9 cellular contexts compared by ENCODE assay signal in genomic region chr2:26765475-26766200, GRCh38.
DNase-seq lines count a peak whose midpoint lies in the region; ATAC-seq and TF ChIP-seq lines count a peak whose summit lies in the region.
"Had no signal": no experiment of that assay in that cellular context is flagged by ENCODE, and none has a peak within 500 bp of the region (broad histone marks: within the 10 kb centered on the region; RNA-seq: fewer than 3 reads in every experiment).

No MANE protein-coding gene starts in this region.

- peaks cover 54% of the 10 kb centered on the region for H3K36me3 Mint-ChIP-seq in dendritic cell treated with granulocyte-macrophage colony-stimulating factor and Interleukin-4, amounts not matched to agents 40 ng/mL and 50 ng/mL, for 4 days (ENCODE audit: low read depth)
- H3K36me3 Mint-ChIP-seq in nephron progenitor cell (ENCODE audit: low read depth) = no peaks in the 10 kb centered on the region

- TF ChIP-seq CTCF in LNCaP clone FGC (IDR thresholded peaks at IDR 0.05; ENCODE audit: control insufficient read depth, extremely low read depth, insufficient read depth) (no peak), nephron progenitor cell (IDR thresholded peaks at IDR 0.05) (no peak)

- peaks cover 11 to 62% (median 57%) of the 10 kb centered on the region in 11 experiments; a peak in 20 of 22 replicates for H4K20me1 ChIP-seq in BLaER1 treated with 17β-estradiol and CSF1 and Interleukin-3, amounts not matched to agents 10 nM and 100 nM

- H3K27ac Mint-ChIP-seq in dendritic cell treated with granulocyte-macrophage colony-stimulating factor and Interleukin-4, amounts not matched to agents 40 ng/mL and 50 ng/mL, for 4 days = peak overlapping the region; percentile 99
- no peak overlapping the region for H3K27ac Mint-ChIP-seq in nephron progenitor cell

- peaks cover 0 to 29% (median 8%) of the 10 kb centered on the region in 11 experiments; a peak in 13 of 22 replicates for H3K36me3 ChIP-seq in BLaER1 treated with 17β-estradiol and CSF1 and Interleukin-3, amounts not matched to agents 10 nM and 100 nM

- H3K4me3 ChIP-seq in BLaER1 treated with 17β-estradiol and CSF1 and Interleukin-3, amounts not matched to agents 10 nM and 100 nM = peak overlapping the region; percentile 81 to 98 (median 88)
- peak overlapping the region; percentile 93 for H3K4me3 ChIP-seq in LNCaP clone FGC (ENCODE audit: low read depth, low read length)

- peak overlapping the region; percentile 88 to 98 (median 94) for H3K4me2 ChIP-seq in BLaER1 treated with 17β-estradiol and CSF1 and Interleukin-3, amounts not matched to agents 10 nM and 100 nM

- DNase-seq in LNCaP clone FGC (ENCODE audit: low read depth) (no peak), nephron progenitor cell (no peak), COR-L47 (lab: John Stamatoyannopoulos, UW) (no peak), NCI-H146 treated with DMSO at 0.1 percent for 48 hours (lab: John Stamatoyannopoulos, UW; ENCODE audit: unreplicated experiment) (no peak)
- DNase-seq in stimulated activated CD4-positive, alpha-beta T cell treated with anti-CD3 and anti-CD28 coated beads, Interleukin-4, amount 100 ng/mL, for 4 hours = no peak
- DNase-seq: stimulated activated CD4-positive, alpha-beta T cell treated with anti-CD3 and anti-CD28 coated beads, Interleukin-2, amount 100 ng/mL, for 48 hours had no signal

- no peaks in the 10 kb centered on the region for H3K9me3 ChIP-seq in BLaER1 treated with 17β-estradiol and CSF1 and Interleukin-3, amounts not matched to agents 10 nM and 100 nM (replicated peaks in 1 of 11)

- intact Hi-C loops in dendritic cell treated with granulocyte-macrophage colony-stimulating factor and Interleukin-4, amounts not matched to agents 40 ng/mL and 50 ng/mL, for 4 days (cut with micrococcal nuclease) = no loop called here

- H3K4me1 Mint-ChIP-seq in dendritic cell treated with granulocyte-macrophage colony-stimulating factor and Interleukin-4, amounts not matched to agents 40 ng/mL and 50 ng/mL, for 4 days (ENCODE audit: low read depth) = peaks cover 70% of the 10 kb centered on the region
- H3K4me1 Mint-ChIP-seq in nephron progenitor cell = peaks cover 41% of the 10 kb centered on the region

- no peak for ATAC-seq in GM18867 (IDR thresholded peaks at IDR 0.05; ENCODE audit: unreplicated experiment)

- peaks cover 16% of the 10 kb centered on the region for H3K27me3 Mint-ChIP-seq in dendritic cell treated with granulocyte-macrophage colony-stimulating factor and Interleukin-4, amounts not matched to agents 40 ng/mL and 50 ng/mL, for 4 days
- no peaks in the 10 kb centered on the region for H3K27me3 Mint-ChIP-seq in nephron progenitor cell (ENCODE audit: low read depth, poor library complexity)

- no peaks in the 10 kb centered on the region for H3K9me3 Mint-ChIP-seq in dendritic cell treated with granulocyte-macrophage colony-stimulating factor and Interleukin-4, amounts not matched to agents 40 ng/mL and 50 ng/mL, for 4 days
- no peaks in the 10 kb centered on the region for H3K9me3 Mint-ChIP-seq in nephron progenitor cell

- H3K4me1 ChIP-seq in BLaER1 treated with 17β-estradiol and CSF1 and Interleukin-3, amounts not matched to agents 10 nM and 100 nM = peaks cover 41 to 67% (median 56%) of the 10 kb centered on the region in 10 experiments

- no peaks in the 10 kb centered on the region for H3K27me3 ChIP-seq in BLaER1 treated with 17β-estradiol and CSF1 and Interleukin-3, amounts not matched to agents 10 nM and 100 nM

- peak overlapping the region; percentile 82 to 97 (median 92); a peak in 21 of 22 replicates for H3K9ac ChIP-seq in BLaER1 treated with 17β-estradiol and CSF1 and Interleukin-3, amounts not matched to agents 10 nM and 100 nM

- H3K4me3 Mint-ChIP-seq in dendritic cell treated with granulocyte-macrophage colony-stimulating factor and Interleukin-4, amounts not matched to agents 40 ng/mL and 50 ng/mL, for 4 days = peak overlapping the region; percentile 99
- H3K4me3 Mint-ChIP-seq in nephron progenitor cell = peak overlapping the region; percentile 88

- peak overlapping the region in 7 of 11 experiments; percentile 85 to 95 (median 88); a peak in 9 of 22 replicates for H3K27ac ChIP-seq in BLaER1 treated with 17β-estradiol and CSF1 and Interleukin-3, amounts not matched to agents 10 nM and 100 nM
